In the genomic region with DNA sequence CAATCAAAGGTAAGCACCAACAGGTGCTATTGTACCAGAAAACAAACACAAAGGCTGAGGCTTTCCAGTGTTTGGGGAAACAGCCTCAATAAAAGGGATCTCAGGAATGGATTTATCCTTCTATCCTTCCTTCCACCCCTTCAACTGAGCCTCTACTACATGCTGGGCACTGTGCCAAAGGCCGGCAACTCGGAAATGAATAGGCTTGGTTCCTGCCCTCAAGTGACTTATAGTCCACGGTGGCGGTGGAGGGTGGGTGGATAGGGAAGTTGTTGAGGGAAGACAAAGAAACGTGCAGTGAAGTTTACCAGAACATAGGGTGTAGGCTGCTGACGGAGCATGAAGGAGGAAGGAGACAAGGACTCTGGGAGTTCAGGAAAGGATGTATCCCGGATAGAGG, we compare ENCODE assay signal across 10 cellular contexts.
"Had no signal": no experiment of that assay in that cellular context is flagged by ENCODE, and none has a peak within 500 bp of the region (broad histone marks: within the 10 kb centered on the region; RNA-seq: fewer than 3 reads in every experiment).

No MANE protein-coding gene starts in this region.

- H3K27ac Mint-ChIP-seq: HFFc6 had no signal

- H2AFZ ChIP-seq: GM23248 had no signal

- FAIRE-seq: HepG2 had no signal

- DNase-seq: GM23248, GOT3, H7, HFFc6, IMR-90, KBM-7 had no signal

- ATAC-seq: HCT116, HepG2 had no signal

- H3K4me3 ChIP-seq: GM23248, HAP-1 had no signal

- H3K9ac ChIP-seq: GM23248 had no signal

- H3K36me3 ChIP-seq: HAP-1 had no signal

- H3K4me1 ChIP-seq: HAP-1 had no signal

- H3K27ac ChIP-seq: GM23248, HL-60 had no signal

- H3K4me3 Mint-ChIP-seq: HFFc6 had no signal
